Comparison of ENCODE assay signal across 8 cellular contexts in genomic region chr12:76777765-76778216, GRCh38. TPM values are rescaled to one million over a fixed set of nuclear protein-coding genes. Genes with fewer than 3 reads are reported as not detected.
A peak's percentile ranks its signal among the peaks of the same experiment; 100 is the strongest.
DNase-seq lines count a peak whose midpoint lies in the region; ATAC-seq and TF ChIP-seq lines count a peak whose summit lies in the region.

No MANE protein-coding gene starts in this region.

- H3K36me3 Mint-ChIP-seq in HFFc6 (ENCODE audit: low read depth) = peaks cover 19% of the 10 kb centered on the region; the same call in 1 of the 2 replicates

- 60 to 71% methylated on average over 5 of the region's 5 CpGs for WGBS in upper lobe of left lung, 2 donors
- WGBS in esophagus muscularis mucosa = 83% methylated on average over 5 of the region's 5 CpGs

- H3K27me3 ChIP-seq in left ventricle myocardium inferior (ENCODE audit: low read depth) (no peaks in the 10 kb centered on the region), SU-DHL-6 (ENCODE audit: low read length) (no peaks in the 10 kb centered on the region), upper lobe of left lung (no peaks in the 10 kb centered on the region), esophagus muscularis mucosa (no peaks in the 10 kb centered on the region)

- H3K27ac Mint-ChIP-seq in HFFc6 = no peak overlapping the region

- intact Hi-C loops in Right ventricle myocardium inferior (cut with DNase I) (no loop called here), left ventricle myocardium inferior (cut with micrococcal nuclease) (no loop called here), esophagus muscularis mucosa (cut with DNase I) (no loop called here)

- H3K4me2 ChIP-seq in SU-DHL-6 (ENCODE audit: low read depth, low read length, poor library complexity, severe bottlenecking) = peak overlapping the region; percentile 25

- no peak overlapping the region for H3K4me3 ChIP-seq in left ventricle myocardium inferior
- no peak overlapping the region for H3K4me3 ChIP-seq in SU-DHL-6 (ENCODE audit: insufficient read depth, low read length, poor library complexity, severe bottlenecking)
- H3K4me3 ChIP-seq in upper lobe of left lung = no peak overlapping the region
- no peak overlapping the region for H3K4me3 ChIP-seq in esophagus muscularis mucosa

- H3K9ac ChIP-seq in SU-DHL-6 (ENCODE audit: low read length) = no peak overlapping the region

- no peak overlapping the region for H3K27ac ChIP-seq in left ventricle myocardium inferior (replicated peaks)
- no peak overlapping the region for H3K27ac ChIP-seq in SU-DHL-6 (ENCODE audit: low read depth, low read length)
- H3K27ac ChIP-seq in upper lobe of left lung = no peak overlapping the region
- H3K27ac ChIP-seq in esophagus muscularis mucosa (replicated peaks in 1 of 4) = no peak overlapping the region

- TF ChIP-seq CTCF in left ventricle myocardium inferior (IDR thresholded peaks at IDR 0.05; ENCODE audit: borderline replicate concordance) = no peak
- no peak for TF ChIP-seq CTCF in SU-DHL-6 (IDR thresholded peaks at IDR 0.05; ENCODE audit: insufficient read depth, low read length, poor library complexity, severe bottlenecking)
- TF ChIP-seq CTCF in upper lobe of left lung (IDR thresholded peaks at IDR 0.05) = no peak
- no peak for TF ChIP-seq CTCF in esophagus muscularis mucosa (IDR thresholded peaks at IDR 0.05)
- TF ChIP-seq CTCF in HFFc6 (IDR thresholded peaks at IDR 0.05) = no peak

- no peak overlapping the region for H3K4me3 Mint-ChIP-seq in HFFc6

- H4K20me1 ChIP-seq in SU-DHL-6 (ENCODE audit: low read depth, low read length) = 0 out of 2 replicates have a peak, but pooled peaks cover 5% of the 10 kb centered on the region

- H3K79me2 ChIP-seq in SU-DHL-6 (ENCODE audit: insufficient read depth, low read length) = peaks cover 73% of the 10 kb centered on the region

- DNase-seq in Right ventricle myocardium inferior (ENCODE audit: missing footprints) (no peak), left ventricle myocardium inferior (no peak), upper lobe of left lung (no peak), esophagus muscularis mucosa (ENCODE audit: extremely low spot score) (no peak), NCI-H526 treated with DMSO at 0.1 percent for 48 hours (lab: John Stamatoyannopoulos, UW) (no peak), HFFc6 (no peak)

- no peaks in the 10 kb centered on the region for H3K9me3 ChIP-seq in left ventricle myocardium inferior (replicated peaks)
- no peaks in the 10 kb centered on the region for H3K9me3 ChIP-seq in SU-DHL-6 (ENCODE audit: insufficient read depth, low read length)
- no peaks in the 10 kb centered on the region for H3K9me3 ChIP-seq in upper lobe of left lung
- no peaks in the 10 kb centered on the region for H3K9me3 ChIP-seq in esophagus muscularis mucosa

- H3K36me3 ChIP-seq in left ventricle myocardium inferior (peaks cover 3% of the 10 kb centered on the region), SU-DHL-6 (ENCODE audit: low read length) (no peaks in the 10 kb centered on the region), upper lobe of left lung (no peaks in the 10 kb centered on the region), esophagus muscularis mucosa (peaks cover 0 to 2% (median 0%) of the 10 kb centered on the region in 4 donors)

- no peak overlapping the region for H2AFZ ChIP-seq in SU-DHL-6 (ENCODE audit: low read depth, low read length, severe bottlenecking)

- no peak for TF ChIP-seq POLR2A in upper lobe of left lung (IDR thresholded peaks at IDR 0.05)
- no peak for TF ChIP-seq POLR2A in esophagus muscularis mucosa (IDR thresholded peaks at IDR 0.05; ENCODE audit: low read depth)

- peak; percentile 37 for ATAC-seq in Right ventricle myocardium inferior
- peak; percentile 100 for ATAC-seq in HG02973 (IDR thresholded peaks at IDR 0.05; ENCODE audit: unreplicated experiment)
- peak; percentile 16 to 55 for ATAC-seq in upper lobe of left lung (ENCODE audit: low FRiP score in 2 of 2)

- no peaks in the 10 kb centered on the region; the same call in 1 of the 2 replicates for H3K27me3 Mint-ChIP-seq in HFFc6 (ENCODE audit: insufficient read depth)

- no peaks in the 10 kb centered on the region for H3F3A ChIP-seq in SU-DHL-6 (ENCODE audit: insufficient read depth)

- H3K9me2 ChIP-seq in SU-DHL-6 (replicated peaks; ENCODE audit: insufficient read depth, low read length) = no peaks in the 10 kb centered on the region

- TF ChIP-seq EP300 in upper lobe of left lung (IDR thresholded peaks at IDR 0.05) (no peak), esophagus muscularis mucosa (IDR thresholded peaks at IDR 0.05) (no peak)

- H3K4me1 Mint-ChIP-seq in HFFc6 (ENCODE audit: low read depth) = peaks cover 33% of the 10 kb centered on the region

- H3K9me3 Mint-ChIP-seq in HFFc6 = no peaks in the 10 kb centered on the region

- peaks cover 75% of the 10 kb centered on the region for H3K4me1 ChIP-seq in left ventricle myocardium inferior
- H3K4me1 ChIP-seq in upper lobe of left lung = peaks cover 16 to 30% (median 24%) of the 10 kb centered on the region in 4 donors
- H3K4me1 ChIP-seq in esophagus muscularis mucosa = peaks cover 25 to 61% (median 55%) of the 10 kb centered on the region in 4 donors

RNA-seq across cellular contexts. Expression of gene ZDHHC17, which starts 13.9 kb away (rescaled TPM):
- total RNA-seq in Right ventricle myocardium inferior = 18.0 TPM
- total RNA-seq in left ventricle myocardium inferior = 17.0 TPM
- 100 to 1,000 TPM in 1 of 6 donors, 10 to 100 TPM in 5; 13.0 to 107 (median 30.0) TPM for total RNA-seq in upper lobe of left lung
- total RNA-seq in esophagus muscularis mucosa = 10 to 100 TPM; 26.2 to 41.9 (median 38.0) TPM
- total RNA-seq in HFFc6 (2021; fragmentation: NEBNext Ultra II Directional; extraction: Animal tissue kit (Norgen Biotek cat#: 25700)) = 10 to 100 TPM; 16.0 to 23.6 (median 19.2) TPM

Comparison
In these comparisons a context has a peak if more than half of its experiments do, and no peak if none do; other contexts are left out.
1. ATAC-seq: peak in every context shown above with its lines; median percentile 100 in HG02973; 37 in Right ventricle myocardium inferior; 36 in upper lobe of left lung.